8 cellular contexts compared by ENCODE assay signal in genomic region chr19:5031231-5032100, GRCh38.
A peak's percentile ranks its signal among the peaks of the same experiment; 100 is the strongest.
DNase-seq lines count a peak whose midpoint lies in the region; ATAC-seq and TF ChIP-seq lines count a peak whose summit lies in the region.

No MANE protein-coding gene starts in this region.

- TF ChIP-seq CTCF in HEK293 (tag by site-specific recombination; IDR thresholded peaks at IDR 0.05) (peak; percentile 98), coronary artery (IDR thresholded peaks at IDR 0.05) (peak; percentile 79), right lobe of liver (IDR thresholded peaks at IDR 0.05) (peak; percentile 88 to 95 (median 94))

- no peak overlapping the region for H3K4me3 ChIP-seq in HEK293 (ENCODE audit: low read depth, low read length)
- no peak overlapping the region for H3K4me3 ChIP-seq in coronary artery
- no peak overlapping the region for H3K4me3 ChIP-seq in right lobe of liver

- TF ChIP-seq POLR2A in right lobe of liver (IDR thresholded peaks at IDR 0.05), result no peak

- DNase-seq in D341Med (ENCODE audit: low spot score) (peak; percentile 93), NCI-H510A treated with DMSO at 0.1 percent for 48 hours (lab: John Stamatoyannopoulos, UW) (peak; percentile 71), coronary artery (ENCODE audit: low spot score) (peak; percentile 84), right lobe of liver (peak; percentile 81 to 86 (median 83))
- DNase-seq in activated CD4-positive, alpha-beta T cell treated with anti-CD3 and anti-CD28 coated beads, Interleukin-2, amount 50 U/mL, for 24 hours (ENCODE audit: low read depth in 1 of 2, low spot score in 1 of 2), result peak; percentile 75 to 78
- DNase-seq in stimulated activated CD4-positive, alpha-beta T cell treated with anti-CD3 and anti-CD28 coated beads, TNF-alpha, amount 100 ng/mL, for 24 hours (ENCODE audit: low read depth in 3 of 3), result peak; percentile 69 to 81 (median 75)

- POLR2A ChIA-PET in HEK293 (lab: Yijun Ruan, JAX), result interaction anchor here (0.5 to 1.4 kb wide), 8 partner anchors 29 to 303 kb away, joined by 3 to 8 read pairs (median 3); partner anchors contain the start of gene KDM4B

- peaks cover 3 to 28% of the 10 kb centered on the region in 2 experiments; a peak in 2 of 3 replicates for H3K36me3 ChIP-seq in HEK293 (ENCODE audit: control insufficient read depth in 2 of 2, insufficient read depth in 1 of 2, low read length in 2 of 2)
- peaks cover 0 to 18% (median 0%) of the 10 kb centered on the region in 4 donors for H3K36me3 ChIP-seq in right lobe of liver

- no peaks in the 10 kb centered on the region for H3K27me3 ChIP-seq in right lobe of liver

- H3K9me3 ChIP-seq in HEK293 (ENCODE audit: control insufficient read depth, insufficient read depth, low read depth, low read length) (no peaks in the 10 kb centered on the region), right lobe of liver (no peaks in the 10 kb centered on the region)

- intact Hi-C loops in right lobe of liver (cut with DNase I), result loop anchor here (5.0 kb wide), 1 partner anchor 159 kb away; no protein-coding TSS in a partner anchor

- CTCF ChIA-PET in HEK293 (lab: Yijun Ruan, JAX), result interaction anchor here (0.5 to 8.2 kb wide), 40 partner anchors 9 to 325 kb away, joined by 3 to 139 read pairs (median 4); no protein-coding TSS in a partner anchor

- 63% methylated on average over 3 of the region's 29 CpGs for WGBS in right lobe of liver (ENCODE audit: insufficient coverage, low coverage, low lambda C conversion rate, missing lambda C conversion rate)

- peak; percentile 88 to 95 (median 90) for ATAC-seq in right lobe of liver
- no peak for ATAC-seq in HG02798 (IDR thresholded peaks at IDR 0.05; ENCODE audit: poor library complexity, unreplicated experiment)

- H3K4me1 ChIP-seq in HEK293 (ENCODE audit: control insufficient read depth, insufficient read depth, low read length), result peaks cover 2% of the 10 kb centered on the region; the same call in 1 of the 2 replicates
- H3K4me1 ChIP-seq in right lobe of liver, result no peaks in the 10 kb centered on the region

- H3K27ac ChIP-seq in HEK293 (ENCODE audit: extremely low read depth, low read depth, low read length), result no peak overlapping the region
- no peak overlapping the region for H3K27ac ChIP-seq in coronary artery
- H3K27ac ChIP-seq in right lobe of liver, result no peak overlapping the region

TF ChIP-seq in HEK293, 187 proteins besides CTCF, POLR2A, EP300 and RAD21 (continues in another document):
- TF ChIP-seq SCRT1 (tag by site-specific recombination; IDR thresholded peaks at IDR 0.05; ENCODE audit: borderline replicate concordance) (no peak), ZNF16 (tag by site-specific recombination; IDR thresholded peaks at IDR 0.05; ENCODE audit: low read depth) (no peak), ZNF654 (tag by site-specific recombination; IDR thresholded peaks at IDR 0.05; ENCODE audit: low read depth) (peak; percentile 97), ZNF146 (tag by site-specific recombination; IDR thresholded peaks at IDR 0.05) (no peak), ZNF610 (tag by site-specific recombination; IDR thresholded peaks at IDR 0.05; ENCODE audit: borderline replicate concordance) (0 out of 2 replicates have a peak, but pooled peaks have one; percentile 16), ZNF354C (tag by site-specific recombination; IDR thresholded peaks at IDR 0.05; ENCODE audit: borderline replicate concordance, low read depth) (no peak), ZNF423 (tag by site-specific recombination; IDR thresholded peaks at IDR 0.05) (0 out of 2 replicates have a peak, but pooled peaks have one; percentile 29), SP3 (tag by site-specific recombination; IDR thresholded peaks at IDR 0.05) (no peak), ZNF707 (tag by site-specific recombination; IDR thresholded peaks at IDR 0.05) (peak; percentile 83; the same call in 1 of the 2 replicates), ZNF169 (tag by site-specific recombination; IDR thresholded peaks at IDR 0.05) (no peak), ZBTB11 (tag by site-specific recombination; conservative IDR thresholded peaks at IDR 0.05; ENCODE audit: low read depth) (no peak; the same call in 1 of the 2 replicates), KLF10 (tag by site-specific recombination; IDR thresholded peaks at IDR 0.05) (no peak), ZNF48 (tag by site-specific recombination; IDR thresholded peaks at IDR 0.05) (no peak), ZNF792 (tag by site-specific recombination; IDR thresholded peaks at IDR 0.05) (no peak), ZNF600 (tag by site-specific recombination; IDR thresholded peaks at IDR 0.05) (peak; percentile 99), ZNF18 (tag by site-specific recombination; IDR thresholded peaks at IDR 0.05) (no peak), ZNF394 (tag by site-specific recombination; IDR thresholded peaks at IDR 0.05; ENCODE audit: borderline replicate concordance) (peak; percentile 64; the same call in 1 of the 2 replicates), ZNF645 (tag by site-specific recombination; IDR thresholded peaks at IDR 0.05) (0 out of 2 replicates have a peak, but pooled peaks have one; percentile 9), ZNF335 (tag by site-specific recombination; conservative IDR thresholded peaks at IDR 0.05) (0 out of 2 replicates have a peak, but pooled peaks have one; percentile 23), ZBTB21 (tag by site-specific recombination; IDR thresholded peaks at IDR 0.05) (peak; percentile 89), ZNF449 (tag by site-specific recombination; IDR thresholded peaks at IDR 0.05) (no peak), ZNF221 (tag by site-specific recombination; IDR thresholded peaks at IDR 0.05; ENCODE audit: borderline replicate concordance) (no peak), ZNF701 (tag by site-specific recombination; IDR thresholded peaks at IDR 0.05) (no peak), ZNF19 (tag by site-specific recombination; IDR thresholded peaks at IDR 0.05; ENCODE audit: low read depth) (no peak), OSR2 (tag by site-specific recombination; IDR thresholded peaks at IDR 0.05) (no peak), KLF9 (tag by site-specific recombination; IDR thresholded peaks at IDR 0.05; ENCODE audit: low read depth) (no peak)
